In the genomic region with DNA sequence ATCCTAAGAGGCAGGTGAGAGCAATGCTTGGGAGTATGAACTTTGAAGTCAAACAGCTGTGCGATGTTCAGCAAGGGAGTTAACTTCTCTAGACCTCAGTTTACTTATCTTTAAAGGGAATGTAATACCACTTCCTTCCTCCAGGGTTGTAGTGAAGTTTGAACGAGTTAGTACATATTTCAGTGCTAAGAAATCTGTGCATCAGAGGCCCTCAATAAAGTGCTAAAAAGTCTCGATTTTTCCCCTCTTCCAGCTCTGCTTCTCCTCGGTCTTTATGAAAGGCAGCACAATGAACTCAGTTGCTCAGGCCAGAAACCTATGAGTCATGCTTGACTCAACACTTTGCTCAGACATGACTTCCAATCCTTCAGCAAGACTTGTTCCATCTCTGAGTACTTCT, we compare ENCODE assay signal across 9 cellular contexts.
DNase-seq lines count a peak whose midpoint lies in the region; ATAC-seq and TF ChIP-seq lines count a peak whose summit lies in the region.
"Had no signal": no experiment of that assay in that cellular context is flagged by ENCODE, and none has a peak within 500 bp of the region (broad histone marks: within the 10 kb centered on the region; RNA-seq: fewer than 3 reads in every experiment).

No MANE protein-coding gene starts in this region.

- peak; percentile 36; the same call in 1 of the 2 replicates for TF ChIP-seq CTCF in WTC11 (IDR thresholded peaks at IDR 0.05)

- H3K36me3 Mint-ChIP-seq in WTC11: no peaks in the 10 kb centered on the region
- H3K36me3 Mint-ChIP-seq in activated CD4-positive, alpha-beta T cell treated with anti-CD3 and anti-CD28 coated beads, Interleukin-2, amount 10 ng/mL, durations not matched to agents 7 days and 5 days (ENCODE audit: low read depth): no peaks in the 10 kb centered on the region

- no peak overlapping the region for H3K4me3 Mint-ChIP-seq in WTC11
- no peak overlapping the region for H3K4me3 Mint-ChIP-seq in activated CD4-positive, alpha-beta T cell treated with anti-CD3 and anti-CD28 coated beads, Interleukin-2, amount 10 ng/mL, durations not matched to agents 7 days and 5 days

- H3K27ac Mint-ChIP-seq in WTC11: no peak overlapping the region
- no peak overlapping the region for H3K27ac Mint-ChIP-seq in activated CD4-positive, alpha-beta T cell treated with anti-CD3 and anti-CD28 coated beads, Interleukin-2, amount 10 ng/mL, durations not matched to agents 7 days and 5 days

- ATAC-seq in HG02759 (IDR thresholded peaks at IDR 0.05; ENCODE audit: unreplicated experiment) (peak; percentile 63), WTC11 (no peak; the same call in 1 of the 2 replicates), HG02973 (IDR thresholded peaks at IDR 0.05; ENCODE audit: unreplicated experiment) (no peak)
- ATAC-seq: right lobe of liver had no signal

- CTCF ChIA-PET in WTC11 (lab: Charles Lee): no interaction called here
- CTCF ChIA-PET in activated CD4-positive, alpha-beta T cell treated with anti-CD3 and anti-CD28 coated beads, Interleukin-2, amount 10 ng/mL, durations not matched to agents 7 days and 5 days (lab: Charles Lee): no interaction called here

- peaks cover 9% of the 10 kb centered on the region; the same call in 1 of the 2 replicates for H3K9me3 Mint-ChIP-seq in WTC11
- H3K9me3 Mint-ChIP-seq in activated CD4-positive, alpha-beta T cell treated with anti-CD3 and anti-CD28 coated beads, Interleukin-2, amount 10 ng/mL, durations not matched to agents 7 days and 5 days: no peaks in the 10 kb centered on the region

- POLR2A ChIA-PET in WTC11 (lab: Charles Lee): no interaction called here
- POLR2A ChIA-PET in activated CD4-positive, alpha-beta T cell treated with anti-CD3 and anti-CD28 coated beads, Interleukin-2, amount 10 ng/mL, durations not matched to agents 7 days and 5 days (lab: Charles Lee): no interaction called here

- no peaks in the 10 kb centered on the region for H3K4me1 Mint-ChIP-seq in WTC11
- no peaks in the 10 kb centered on the region for H3K4me1 Mint-ChIP-seq in activated CD4-positive, alpha-beta T cell treated with anti-CD3 and anti-CD28 coated beads, Interleukin-2, amount 10 ng/mL, durations not matched to agents 7 days and 5 days

- H3K27me3 Mint-ChIP-seq in WTC11 (ENCODE audit: low read depth): no peaks in the 10 kb centered on the region
- H3K27me3 Mint-ChIP-seq in activated CD4-positive, alpha-beta T cell treated with anti-CD3 and anti-CD28 coated beads, Interleukin-2, amount 10 ng/mL, durations not matched to agents 7 days and 5 days: peaks cover 2% of the 10 kb centered on the region

- DNase-seq in ELR (ENCODE audit: low read depth) (peak; percentile 88), WTC11 (ENCODE audit: low spot score) (no peak), myocyte (ENCODE audit: low read depth) (peak; percentile 63), NOMO-1 treated with DMSO at 0.1 percent for 48 hours (lab: John Stamatoyannopoulos, UW; ENCODE audit: unreplicated experiment) (no peak)
- no peak for DNase-seq in activated CD8-positive, alpha-beta memory T cell treated with anti-CD3 and anti-CD28 coated beads for 24 hours
- no peak for DNase-seq in activated CD4-positive, alpha-beta T cell treated with anti-CD3 and anti-CD28 coated beads, Interleukin-2, amount 10 ng/mL, durations not matched to agents 7 days and 5 days
- DNase-seq: right lobe of liver had no signal

TF ChIP-seq in WTC11, 78 proteins besides CTCF, POLR2A, EP300 and RAD21:
- TF ChIP-seq CREM (CRISPR knock-in tag; IDR thresholded peaks at IDR 0.05): no peak
- no peak for TF ChIP-seq NR2C2 (CRISPR knock-in tag; IDR thresholded peaks at IDR 0.05)
- TF ChIP-seq, protein P1, sequence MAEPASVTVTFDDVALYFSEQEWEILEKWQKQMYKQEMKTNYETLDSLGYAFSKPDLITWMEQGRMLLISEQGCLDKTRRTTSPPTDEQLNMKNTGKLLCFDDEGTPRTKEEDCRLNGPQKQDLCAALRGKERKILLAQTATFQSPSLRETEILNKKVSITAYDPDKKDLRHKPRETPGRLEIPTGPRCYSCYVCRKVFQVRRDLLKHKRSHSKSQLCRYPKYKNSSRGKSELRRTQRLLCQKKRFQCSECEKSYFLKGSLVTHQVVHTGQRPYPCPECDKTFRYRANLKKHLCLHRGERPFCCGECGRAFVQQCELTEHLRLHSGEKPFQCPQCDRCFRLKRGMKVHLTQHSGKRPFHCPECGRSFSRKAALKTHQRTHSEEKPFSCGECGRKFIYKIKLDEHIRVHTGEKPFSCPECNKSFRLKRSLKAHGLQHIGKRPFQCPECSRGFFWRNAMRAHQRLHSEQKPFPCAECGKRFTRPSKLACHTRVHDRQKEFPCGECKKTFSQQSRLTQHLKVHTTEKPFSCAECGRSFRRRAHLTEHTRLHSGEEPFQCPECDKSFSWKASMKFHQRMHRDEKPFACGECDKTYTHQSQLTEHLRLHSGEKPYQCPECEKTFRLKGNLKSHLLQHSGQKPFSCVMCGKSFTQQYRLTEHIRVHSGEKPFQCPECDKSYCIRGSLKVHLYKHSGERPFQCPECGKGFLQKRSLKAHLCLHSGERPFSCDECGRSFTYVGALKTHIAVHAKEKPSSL (CRISPR knock-in tag; conservative IDR thresholded peaks at IDR 0.05): no peak
TF ChIP-seq in WTC11: peak in this region for 0.

Comparison
In these comparisons a context has a peak if more than half of its experiments do, and no peak if none do; other contexts are left out.
1. DNase-seq: peak in ELR (single experiment) and myocyte (single experiment); none in WTC11 (single experiment), NOMO-1 treated with DMSO at 0.1 percent for 48 hours (single experiment), activated CD8-positive, alpha-beta memory T cell treated with anti-CD3 and anti-CD28 coated beads for 24 hours (single experiment) and activated CD4-positive, alpha-beta T cell treated with anti-CD3 and anti-CD28 coated beads, Interleukin-2, amount 10 ng/mL, durations not matched to agents 7 days and 5 days (single experiment).